ENCODE assay signal across 16 cellular contexts in genomic region chr11:66914505-66914904, GRCh38.
"Had no signal": no experiment of that assay in that cellular context is flagged by ENCODE, and none has a peak within 500 bp of the region (broad histone marks: within the 10 kb centered on the region; RNA-seq: fewer than 3 reads in every experiment).

No MANE protein-coding gene starts in this region.

- H3K4me1 ChIP-seq: pancreas, upper lobe of right lung had no signal

- H3K27me3 ChIP-seq: hepatocyte, pancreas, tibial artery, upper lobe of right lung had no signal

- H3K27ac ChIP-seq: hepatocyte, pancreas, tibial artery, upper lobe of right lung had no signal

- DNase-seq: dermis blood vessel endothelial cell; effector CD4-positive, alpha-beta T cell; foreskin melanocyte; kidney; naive B cell; occipital lobe; pancreas; right cardiac atrium; stimulated activated CD4-positive, alpha-beta T cell treated with anti-CD3 and anti-CD28 coated beads, Interleukin-15, amount 100 ng/mL, for 24 hours; stimulated activated CD4-positive, alpha-beta T cell treated with anti-CD3 and anti-CD28 coated beads, Interleukin-1b, Interleukin-23, amount 100 ng/mL, for 48 hours; stimulated activated CD4-positive, alpha-beta T cell treated with anti-CD3 and anti-CD28 coated beads, Interleukin-4, amount 100 ng/mL, for 24 hours; stimulated activated naive B cell treated with anti-CD40 and anti-IgM and Interleukin-4, amounts not matched to agents 10 μg/mL and 1 μg/mL and 100 μg/mL, for 72 hours; stimulated activated naive CD8-positive, alpha-beta T cell treated with anti-CD3 and anti-CD28 coated beads, Interleukin-15, amount 100 ng/mL, for 72 hours; tibial artery; upper lobe of right lung had no signal

- H3K4me3 ChIP-seq: hepatocyte, pancreas, tibial artery, upper lobe of right lung had no signal

- H3K9me3 ChIP-seq: pancreas, tibial artery, upper lobe of right lung had no signal

- ATAC-seq: pancreas; stimulated activated naive B cell treated with anti-CD40 and anti-IgM and Interleukin-4, amounts not matched to agents 10 μg/mL and 1 μg/mL and 100 μg/mL, for 72 hours; stimulated activated naive CD8-positive, alpha-beta T cell treated with anti-CD3 and anti-CD28 coated beads, Interleukin-15, amount 100 ng/mL, for 72 hours had no signal

- H3K36me3 ChIP-seq: pancreas, tibial artery, upper lobe of right lung had no signal
